ENCODE assay signal across 1 cellular context in the genomic region with DNA sequence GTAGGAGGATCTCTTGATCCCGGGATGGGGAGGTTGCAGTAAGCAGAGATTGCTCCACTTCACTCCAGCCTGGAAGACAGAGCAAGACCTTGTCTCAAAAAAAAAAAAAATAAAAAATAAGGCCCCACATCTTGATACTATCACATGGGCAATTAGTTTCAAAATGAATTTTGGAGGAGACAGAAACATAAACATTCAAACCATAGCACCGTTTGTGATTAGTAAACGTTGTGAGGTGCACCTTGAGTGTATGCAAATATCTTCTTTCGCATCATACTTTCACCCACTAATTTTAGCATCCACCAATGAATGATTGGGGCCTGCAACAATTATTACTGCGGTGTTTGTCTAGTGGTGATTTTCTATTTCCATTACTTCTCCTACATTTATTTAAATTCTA.
TF ChIP-seq lines count a peak whose summit lies in the region.

No MANE protein-coding gene starts in this region.

TF ChIP-seq in GM12878, 131 proteins besides CTCF, POLR2A, EP300 and RAD21:
- TF ChIP-seq RAD51 (IDR thresholded peaks at IDR 0.05) (peak; percentile 61; the same call in 1 of the 2 replicates), MEF2A (IDR thresholded peaks at IDR 0.05; ENCODE audit: insufficient read depth, low read depth, low read length) (peak; percentile 56; the same call in 1 of the 2 replicates), RB1 (IDR thresholded peaks at IDR 0.05; ENCODE audit: borderline replicate concordance) (no peak), TARDBP (IDR thresholded peaks at IDR 0.05; ENCODE audit: borderline replicate concordance) (no peak), CHD1 (IDR thresholded peaks at IDR 0.05; ENCODE audit: low read depth, low read length) (no peak), MXI1 (IDR thresholded peaks at IDR 0.05; ENCODE audit: low read depth, low read length) (peak; percentile 43; the same call in 1 of the 2 replicates), POU2F2 (IDR thresholded peaks at IDR 0.05; ENCODE audit: borderline replicate concordance, low read depth, low read length) (peak; percentile 91; the same call in 2 of the 3 replicates), RFX5 (IDR thresholded peaks at IDR 0.05; ENCODE audit: low read depth, low read length) (0 out of 2 replicates have a peak, but pooled peaks have one; percentile 18), MTA2 (IDR thresholded peaks at IDR 0.05; ENCODE audit: low read depth) (peak; percentile 49; the same call in 1 of the 2 replicates), ZNF384 (IDR thresholded peaks at IDR 0.05; ENCODE audit: borderline replicate concordance, low read depth, low read length) (peak; percentile 72; the same call in 1 of the 2 replicates), PAX5 (IDR thresholded peaks at IDR 0.05; ENCODE audit: borderline replicate concordance, low read depth, low read length) (no peak), ATF7 (IDR thresholded peaks at IDR 0.05; ENCODE audit: low read depth) (peak; percentile 70), POLR2AphosphoS5 (IDR thresholded peaks at IDR 0.05; ENCODE audit: low read length) (no peak), WRNIP1 (IDR thresholded peaks at IDR 0.05; ENCODE audit: borderline replicate concordance, low read depth, low read length) (no peak), JUNB (IDR thresholded peaks at IDR 0.05) (peak; percentile 43; the same call in 1 of the 2 replicates), MEF2B (IDR thresholded peaks at IDR 0.05; ENCODE audit: partially characterized antibody, poor library complexity, severe bottlenecking) (peak; percentile 37), NR2C2 (IDR thresholded peaks at IDR 0.05; ENCODE audit: borderline replicate concordance, control insufficient read depth, insufficient read length, low read depth) (no peak), ZNF622 (IDR thresholded peaks at IDR 0.05) (no peak), IRF4 (IDR thresholded peaks at IDR 0.05; ENCODE audit: low read depth, low read length) (peak; percentile 44; the same call in 1 of the 2 replicates), HCFC1 (IDR thresholded peaks at IDR 0.05; ENCODE audit: low read length) (no peak), ZNF24 (IDR thresholded peaks at IDR 0.05) (no peak), TBL1XR1 (IDR thresholded peaks at IDR 0.05; ENCODE audit: low read depth, low read length) (0 out of 2 replicates have a peak, but pooled peaks have one; percentile 60), ATF2 (IDR thresholded peaks at IDR 0.05; ENCODE audit: low read length) (0 out of 2 replicates have a peak, but pooled peaks have one; percentile 26), RUNX3 (IDR thresholded peaks at IDR 0.05; ENCODE audit: low read length) (peak; percentile 54; the same call in 1 of the 2 replicates)
- TF ChIP-seq, protein P1, sequence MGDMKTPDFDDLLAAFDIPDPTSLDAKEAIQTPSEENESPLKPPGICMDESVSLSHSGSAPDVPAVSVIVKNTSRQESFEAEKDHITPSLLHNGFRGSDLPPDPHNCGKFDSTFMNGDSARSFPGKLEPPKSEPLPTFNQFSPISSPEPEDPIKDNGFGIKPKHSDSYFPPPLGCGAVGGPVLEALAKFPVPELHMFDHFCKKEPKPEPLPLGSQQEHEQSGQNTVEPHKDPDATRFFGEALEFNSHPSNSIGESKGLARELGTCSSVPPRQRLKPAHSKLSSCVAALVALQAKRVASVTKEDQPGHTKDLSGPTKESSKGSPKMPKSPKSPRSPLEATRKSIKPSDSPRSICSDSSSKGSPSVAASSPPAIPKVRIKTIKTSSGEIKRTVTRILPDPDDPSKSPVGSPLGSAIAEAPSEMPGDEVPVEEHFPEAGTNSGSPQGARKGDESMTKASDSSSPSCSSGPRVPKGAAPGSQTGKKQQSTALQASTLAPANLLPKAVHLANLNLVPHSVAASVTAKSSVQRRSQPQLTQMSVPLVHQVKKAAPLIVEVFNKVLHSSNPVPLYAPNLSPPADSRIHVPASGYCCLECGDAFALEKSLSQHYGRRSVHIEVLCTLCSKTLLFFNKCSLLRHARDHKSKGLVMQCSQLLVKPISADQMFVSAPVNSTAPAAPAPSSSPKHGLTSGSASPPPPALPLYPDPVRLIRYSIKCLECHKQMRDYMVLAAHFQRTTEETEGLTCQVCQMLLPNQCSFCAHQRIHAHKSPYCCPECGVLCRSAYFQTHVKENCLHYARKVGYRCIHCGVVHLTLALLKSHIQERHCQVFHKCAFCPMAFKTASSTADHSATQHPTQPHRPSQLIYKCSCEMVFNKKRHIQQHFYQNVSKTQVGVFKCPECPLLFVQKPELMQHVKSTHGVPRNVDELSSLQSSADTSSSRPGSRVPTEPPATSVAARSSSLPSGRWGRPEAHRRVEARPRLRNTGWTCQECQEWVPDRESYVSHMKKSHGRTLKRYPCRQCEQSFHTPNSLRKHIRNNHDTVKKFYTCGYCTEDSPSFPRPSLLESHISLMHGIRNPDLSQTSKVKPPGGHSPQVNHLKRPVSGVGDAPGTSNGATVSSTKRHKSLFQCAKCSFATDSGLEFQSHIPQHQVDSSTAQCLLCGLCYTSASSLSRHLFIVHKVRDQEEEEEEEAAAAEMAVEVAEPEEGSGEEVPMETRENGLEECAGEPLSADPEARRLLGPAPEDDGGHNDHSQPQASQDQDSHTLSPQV (IDR thresholded peaks at IDR 0.05), result no peak
- TF ChIP-seq, protein P2, sequence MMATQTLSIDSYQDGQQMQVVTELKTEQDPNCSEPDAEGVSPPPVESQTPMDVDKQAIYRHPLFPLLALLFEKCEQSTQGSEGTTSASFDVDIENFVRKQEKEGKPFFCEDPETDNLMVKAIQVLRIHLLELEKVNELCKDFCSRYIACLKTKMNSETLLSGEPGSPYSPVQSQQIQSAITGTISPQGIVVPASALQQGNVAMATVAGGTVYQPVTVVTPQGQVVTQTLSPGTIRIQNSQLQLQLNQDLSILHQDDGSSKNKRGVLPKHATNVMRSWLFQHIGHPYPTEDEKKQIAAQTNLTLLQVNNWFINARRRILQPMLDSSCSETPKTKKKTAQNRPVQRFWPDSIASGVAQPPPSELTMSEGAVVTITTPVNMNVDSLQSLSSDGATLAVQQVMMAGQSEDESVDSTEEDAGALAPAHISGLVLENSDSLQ (IDR thresholded peaks at IDR 0.05), result peak; percentile 32; the same call in 1 of the 2 replicates
- TF ChIP-seq, protein P3, sequence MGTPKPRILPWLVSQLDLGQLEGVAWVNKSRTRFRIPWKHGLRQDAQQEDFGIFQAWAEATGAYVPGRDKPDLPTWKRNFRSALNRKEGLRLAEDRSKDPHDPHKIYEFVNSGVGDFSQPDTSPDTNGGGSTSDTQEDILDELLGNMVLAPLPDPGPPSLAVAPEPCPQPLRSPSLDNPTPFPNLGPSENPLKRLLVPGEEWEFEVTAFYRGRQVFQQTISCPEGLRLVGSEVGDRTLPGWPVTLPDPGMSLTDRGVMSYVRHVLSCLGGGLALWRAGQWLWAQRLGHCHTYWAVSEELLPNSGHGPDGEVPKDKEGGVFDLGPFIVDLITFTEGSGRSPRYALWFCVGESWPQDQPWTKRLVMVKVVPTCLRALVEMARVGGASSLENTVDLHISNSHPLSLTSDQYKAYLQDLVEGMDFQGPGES (IDR thresholded peaks at IDR 0.05), result no peak
